Comparison of ENCODE assay signal across 12 cellular contexts in the genomic region with DNA sequence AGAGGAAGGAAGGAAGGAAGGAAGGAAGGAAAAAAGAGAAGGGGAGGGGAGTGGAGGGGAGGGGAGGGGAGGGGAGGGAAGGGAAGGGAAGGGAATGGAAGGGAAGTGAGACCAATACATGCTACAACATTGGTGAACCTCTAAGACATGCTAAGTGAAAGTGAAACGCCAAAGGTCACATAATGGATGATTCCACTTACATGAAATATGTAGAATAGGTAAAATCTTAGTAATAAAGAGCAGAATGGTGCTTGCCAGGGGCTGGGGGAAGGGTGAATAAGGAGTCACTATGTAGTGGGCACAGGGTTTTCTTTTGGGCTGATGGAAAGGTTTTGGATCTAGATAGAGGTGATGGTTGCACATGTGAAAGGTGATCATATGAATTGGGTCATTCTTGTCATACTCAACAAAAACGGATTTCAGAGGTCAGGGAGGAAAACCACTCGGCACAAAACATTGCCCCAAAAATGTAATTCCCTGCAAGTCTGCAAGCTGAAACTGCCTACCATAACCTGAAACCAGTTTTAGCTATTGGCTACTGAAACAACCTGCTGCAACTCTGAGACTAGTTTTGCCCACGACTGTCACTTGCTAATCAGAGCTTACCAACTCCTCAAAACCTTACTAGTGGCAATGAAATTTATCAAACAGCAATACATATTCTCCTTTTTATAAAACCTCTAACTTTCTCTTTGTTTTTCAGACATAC. TPM values are rescaled to one million over a fixed set of nuclear protein-coding genes. Genes with fewer than 3 reads are reported as not detected.
DNase-seq lines count a peak whose midpoint lies in the region; ATAC-seq lines count a peak whose summit lies in the region.
"Had no signal": no experiment of that assay in that cellular context is flagged by ENCODE, and none has a peak within 500 bp of the region (broad histone marks: within the 10 kb centered on the region; RNA-seq: fewer than 3 reads in every experiment).

No MANE protein-coding gene starts in this region.

- CTCF ChIA-PET in activated CD4-positive, alpha-beta memory T cell treated with anti-CD3 and anti-CD28 coated beads for 36 hours (lab: Charles Lee) = no interaction called here

- ATAC-seq in activated T-cell treated with anti-CD3 and anti-CD28 coated beads, Interleukin-2, amount 50 U/mL, for 4 hours = peak; percentile 58 to 62
- ATAC-seq in GM21528 (IDR thresholded peaks at IDR 0.05; ENCODE audit: low FRiP score, unreplicated experiment) (peak; percentile 85), HG03378 (IDR thresholded peaks at IDR 0.05; ENCODE audit: unreplicated experiment) (peak; percentile 95)
- ATAC-seq in naive thymus-derived CD8-positive, alpha-beta T cell = no peak

- peak overlapping the region in 7 of 10 donors; percentile 11 to 55 (median 33) for H3K27ac Mint-ChIP-seq in naive thymus-derived CD8-positive, alpha-beta T cell
- H3K27ac Mint-ChIP-seq in activated CD4-positive, alpha-beta memory T cell treated with anti-CD3 and anti-CD28 coated beads for 36 hours = no peak overlapping the region
- H3K27ac Mint-ChIP-seq: endodermal cell had no signal

- peaks cover 5% of the 10 kb centered on the region for H3K4me1 Mint-ChIP-seq in activated T-cell treated with anti-CD3 and anti-CD28 coated beads, Interleukin-2, amount 50 U/mL, for 4 hours (ENCODE audit: low read depth)
- H3K4me1 Mint-ChIP-seq in naive thymus-derived CD8-positive, alpha-beta T cell = peaks cover 3 to 10% (median 7%) of the 10 kb centered on the region in 4 donors
- peaks cover 5% of the 10 kb centered on the region for H3K4me1 Mint-ChIP-seq in activated CD4-positive, alpha-beta memory T cell treated with anti-CD3 and anti-CD28 coated beads for 36 hours (ENCODE audit: low read depth)
- H3K4me1 Mint-ChIP-seq: endodermal cell had no signal

- intact Hi-C loops in activated CD4-positive, alpha-beta memory T cell treated with anti-CD3 and anti-CD28 coated beads for 36 hours (cut with micrococcal nuclease) = no loop called here

- no peak overlapping the region for H3K4me3 Mint-ChIP-seq in activated T-cell treated with anti-CD3 and anti-CD28 coated beads, Interleukin-2, amount 50 U/mL, for 4 hours
- H3K4me3 Mint-ChIP-seq in naive thymus-derived CD8-positive, alpha-beta T cell = peak overlapping the region in 5 of 10 donors; percentile 1 to 38 (median 4)
- no peak overlapping the region for H3K4me3 Mint-ChIP-seq in activated CD4-positive, alpha-beta memory T cell treated with anti-CD3 and anti-CD28 coated beads for 36 hours
- H3K4me3 Mint-ChIP-seq: endodermal cell had no signal

- H3K36me3 Mint-ChIP-seq in activated T-cell treated with anti-CD3 and anti-CD28 coated beads, Interleukin-2, amount 50 U/mL, for 4 hours (ENCODE audit: insufficient read depth) = peaks cover 7% of the 10 kb centered on the region
- H3K36me3 Mint-ChIP-seq in naive thymus-derived CD8-positive, alpha-beta T cell = peaks cover 5 to 26% (median 11%) of the 10 kb centered on the region in 3 donors
- peaks cover 4% of the 10 kb centered on the region for H3K36me3 Mint-ChIP-seq in activated CD4-positive, alpha-beta memory T cell treated with anti-CD3 and anti-CD28 coated beads for 36 hours

- peaks cover 6% of the 10 kb centered on the region for H3K9me3 Mint-ChIP-seq in activated T-cell treated with anti-CD3 and anti-CD28 coated beads, Interleukin-2, amount 50 U/mL, for 4 hours
- H3K9me3 Mint-ChIP-seq in naive thymus-derived CD8-positive, alpha-beta T cell = peaks cover 0 to 24% (median 10%) of the 10 kb centered on the region in 9 donors
- peaks cover 12% of the 10 kb centered on the region for H3K9me3 Mint-ChIP-seq in activated CD4-positive, alpha-beta memory T cell treated with anti-CD3 and anti-CD28 coated beads for 36 hours

- DNase-seq in activated T-cell treated with anti-CD3 and anti-CD28 coated beads, Interleukin-2, amount 50 U/mL, for 4 hours = no peak
- DNase-seq in activated T-cell treated with anti-CD3 and anti-CD28 coated beads, Interleukin-2, amount 50 U/mL, for 1 hour = no peak
- DNase-seq in naive thymus-derived CD8-positive, alpha-beta T cell = no peak
- no peak for DNase-seq in iPS-NIHi7 (ENCODE audit: extremely low spot score)
- no peak for DNase-seq in activated CD4-positive, CD25-positive, alpha-beta regulatory T cell (lab: John Stamatoyannopoulos, UW)
- no peak for DNase-seq in activated CD4-positive, alpha-beta memory T cell treated with anti-CD3 and anti-CD28 coated beads for 36 hours
- DNase-seq: activated gamma-delta T cell; endodermal cell; stimulated activated CD4-positive, alpha-beta T cell treated with anti-CD3 and anti-CD28 coated beads, Interleukin-2, amount 100 ng/mL, for 24 hours; upper lobe of left lung had no signal

- POLR2A ChIA-PET in naive thymus-derived CD8-positive, alpha-beta T cell (lab: Charles Lee) = no interaction called here
- POLR2A ChIA-PET in activated CD4-positive, alpha-beta memory T cell treated with anti-CD3 and anti-CD28 coated beads for 36 hours (lab: Charles Lee) = no interaction called here

- no peaks in the 10 kb centered on the region for H3K27me3 Mint-ChIP-seq in activated T-cell treated with anti-CD3 and anti-CD28 coated beads, Interleukin-2, amount 50 U/mL, for 4 hours (ENCODE audit: low read depth)
- no peaks in the 10 kb centered on the region for H3K27me3 Mint-ChIP-seq in naive thymus-derived CD8-positive, alpha-beta T cell
- H3K27me3 Mint-ChIP-seq in activated CD4-positive, alpha-beta memory T cell treated with anti-CD3 and anti-CD28 coated beads for 36 hours = no peaks in the 10 kb centered on the region

RNA-seq across cellular contexts. Expression of gene CCDC141, which starts 59.2 kb away (rescaled TPM):
- total RNA-seq in activated T-cell treated with anti-CD3 and anti-CD28 coated beads, Interleukin-2, amount 50 U/mL, for 4 hours = under 1 TPM; 0.58 to 0.84 (median 0.74) TPM
- total RNA-seq in naive thymus-derived CD8-positive, alpha-beta T cell = 10 to 100 TPM; 26.8 to 27.0 TPM
- 10 to 100 TPM in 1 of 3 donors, 1 to 10 TPM in 2; 4.2 to 12.0 (median 9.8) TPM for polyA plus RNA-seq in naive thymus-derived CD8-positive, alpha-beta T cell
- 1 to 10 TPM in 1 of 2 experiments, under 1 TPM in 1; 0.93 to 1.3 TPM for total RNA-seq in activated CD4-positive, alpha-beta memory T cell treated with anti-CD3 and anti-CD28 coated beads for 36 hours

Comparison
In these comparisons a context has a peak if more than half of its experiments do, and no peak if none do; other contexts are left out.
1. ATAC-seq: peak in activated T-cell treated with anti-CD3 and anti-CD28 coated beads, Interleukin-2, amount 50 U/mL, for 4 hours (2 of 2), GM21528 (single experiment) and HG03378 (single experiment); none in naive thymus-derived CD8-positive, alpha-beta T cell (0 of 2).
2. RNA of gene CCDC141, which starts 59.2 kb away (total RNA-seq): 26.8 to 27.0 TPM in naive thymus-derived CD8-positive, alpha-beta T cell; 0.93 to 1.3 TPM in activated CD4-positive, alpha-beta memory T cell treated with anti-CD3 and anti-CD28 coated beads for 36 hours and 0.58 to 0.84 TPM in activated T-cell treated with anti-CD3 and anti-CD28 coated beads, Interleukin-2, amount 50 U/mL, for 4 hours; every median in the first group is over 10 times any median in the second.